15 cellular contexts compared by ENCODE assay signal in the genomic region with DNA sequence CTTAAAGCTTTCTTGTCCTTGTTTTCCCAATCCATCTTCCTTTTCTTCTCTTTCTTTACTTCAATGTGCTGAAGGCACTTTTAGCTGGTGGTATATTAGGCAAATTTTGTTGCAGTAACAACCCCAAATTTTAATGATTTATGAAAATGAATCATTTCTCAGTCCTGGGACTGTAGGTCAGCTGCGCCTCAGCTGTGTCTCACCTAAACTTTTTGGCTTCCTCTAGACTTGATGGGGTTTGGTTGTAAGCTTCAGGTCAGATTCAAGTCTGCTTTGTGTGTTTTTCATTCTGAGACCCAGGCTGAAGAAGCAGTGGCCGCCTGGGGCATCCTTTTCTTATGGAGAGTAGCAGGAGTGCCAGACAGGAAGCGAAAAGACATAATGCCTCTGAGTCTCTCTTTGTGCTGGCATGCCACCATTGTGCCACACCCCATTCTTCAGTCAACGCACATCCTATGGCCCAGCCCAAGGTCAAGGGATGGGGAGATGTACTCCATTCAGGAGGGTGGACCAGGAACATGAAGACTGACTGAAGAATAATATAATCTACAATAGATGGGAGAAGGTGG. TPM values are rescaled to one million over a fixed set of nuclear protein-coding genes. Genes with fewer than 3 reads are reported as not detected.
A peak's percentile ranks its signal among the peaks of the same experiment; 100 is the strongest.
DNase-seq lines count a peak whose midpoint lies in the region; ATAC-seq and TF ChIP-seq lines count a peak whose summit lies in the region.
"Had no signal": no experiment of that assay in that cellular context is flagged by ENCODE, and none has a peak within 500 bp of the region (broad histone marks: within the 10 kb centered on the region; RNA-seq: fewer than 3 reads in every experiment).

No MANE protein-coding gene starts in this region.

- CTCF ChIA-PET in PC-3 (lab: Charles Lee) = interaction anchor here (0.6 kb wide), 1 partner anchor 13 kb away, joined by 3 read pairs; no protein-coding TSS in a partner anchor

- peak overlapping the region in 4 of 6 donors; percentile 7 to 79 (median 50) for H3K27ac Mint-ChIP-seq in naive B cell
- H3K27ac Mint-ChIP-seq: activated naive CD4-positive, alpha-beta T cell treated with anti-CD3 and anti-CD28 coated beads for 36 hours had no signal

- intact Hi-C loops in PC-3 (cut with micrococcal nuclease) = no loop called here

- no peaks in the 10 kb centered on the region for H3K9me3 ChIP-seq in PC-3 (ENCODE audit: low read length)
- H3K9me3 ChIP-seq: pancreas had no signal

- H3K4me1 ChIP-seq in PC-3 (ENCODE audit: insufficient read depth, low read length) = peaks cover 4% of the 10 kb centered on the region; the same call in 1 of the 2 replicates
- H3K4me1 ChIP-seq: pancreas had no signal

- H3K4me2 ChIP-seq in PC-3 (ENCODE audit: low read length) = no peak overlapping the region

- H3K9me2 ChIP-seq in PC-3 (replicated peaks; ENCODE audit: low read length) = no peaks in the 10 kb centered on the region

- H3K4me3 ChIP-seq in PC-3 (ENCODE audit: low read length) = no peak overlapping the region
- H3K4me3 ChIP-seq: pancreas, skin epidermis had no signal

- H3K9me3 Mint-ChIP-seq in naive B cell = peaks cover 0 to 9% (median 0%) of the 10 kb centered on the region in 7 donors

- POLR2A ChIA-PET in PC-3 (lab: Charles Lee; ENCODE audit: unreplicated experiment) = no interaction called here

- H3F3A ChIP-seq in PC-3 (ENCODE audit: low read length, unreplicated experiment) = no peaks in the 10 kb centered on the region

- ATAC-seq in GM19025 (IDR thresholded peaks at IDR 0.05; ENCODE audit: low read depth, unreplicated experiment) = peak; percentile 41
- ATAC-seq in HG03097 (IDR thresholded peaks at IDR 0.05; ENCODE audit: low FRiP score, unreplicated experiment) = peak; percentile 41
- peak; percentile 46; the same call in 1 of the 2 replicates for ATAC-seq in PC-3
- ATAC-seq in naive B cell (ENCODE audit: low read depth in 2 of 2) = no peak
- ATAC-seq: pancreas had no signal

- DNase-seq in PC-3 (peak; percentile 23), naive B cell (no peak), DMS114 treated with DMSO at 0.1 percent for 48 hours (lab: John Stamatoyannopoulos, UW; ENCODE audit: unreplicated experiment) (no peak), NCI-H1092 (lab: John Stamatoyannopoulos, UW) (no peak), putamen (ENCODE audit: low spot score) (no peak)
- DNase-seq: activated naive CD4-positive, alpha-beta T cell treated with anti-CD3 and anti-CD28 coated beads for 36 hours; GDM1; NCI-H1417 treated with DMSO at 0.1 percent for 48 hours; NCI-H524 treated with DMSO at 0.1 percent for 48 hours; pancreas; SIG-M5 had no signal

- no peak for TF ChIP-seq CTCF in PC-3 (conservative IDR thresholded peaks at IDR 0.05; ENCODE audit: low read depth, low read length)

- H3K27me3 Mint-ChIP-seq in naive B cell = no peaks in the 10 kb centered on the region

- H3K9ac ChIP-seq in PC-3 (ENCODE audit: low read length) = no peak overlapping the region

- H4K20me1 ChIP-seq in PC-3 (ENCODE audit: low read length) = no peaks in the 10 kb centered on the region

- H3K79me2 ChIP-seq in PC-3 (ENCODE audit: low read length) = no peaks in the 10 kb centered on the region

- H3K36me3 ChIP-seq in PC-3 (ENCODE audit: low read depth, low read length) = no peaks in the 10 kb centered on the region
- H3K36me3 ChIP-seq: pancreas had no signal

- no peaks in the 10 kb centered on the region for H3K36me3 Mint-ChIP-seq in naive B cell
- H3K36me3 Mint-ChIP-seq: CD4-positive, CD25-positive, alpha-beta regulatory T cell had no signal

- H3K4me1 Mint-ChIP-seq in naive B cell = peaks cover 63 to 84% (median 66%) of the 10 kb centered on the region in 3 donors

- H3K27me3 ChIP-seq in PC-3 (ENCODE audit: low read length) = no peaks in the 10 kb centered on the region

- no peak overlapping the region for H2AFZ ChIP-seq in PC-3 (ENCODE audit: low read length)

- H3K27ac ChIP-seq in PC-3 (ENCODE audit: low read length) = no peak overlapping the region
- H3K27ac ChIP-seq: pancreas, skin epidermis had no signal

- H3K4me3 Mint-ChIP-seq in naive B cell = peak overlapping the region in 2 of 8 donors; percentile 13 to 69
- H3K4me3 Mint-ChIP-seq: activated naive CD4-positive, alpha-beta T cell treated with anti-CD3 and anti-CD28 coated beads for 36 hours; CD4-positive, CD25-positive, alpha-beta regulatory T cell had no signal

- BruUV-seq in PC-3 (replicated peaks; lab: Mats Ljungman, UMichigan) = no TSS peak

RNA-seq across cellular contexts. Expression of gene CD83, which starts 28.9 kb away (rescaled TPM):
- total RNA-seq in PC-3 (2014; rRNA removed) = 13.0 and 15.2 TPM in 2 replicates
- polyA plus RNA-seq in naive B cell (ENCODE audit: low read depth in 6 of 6) = 100 to 1,000 TPM in 4 of 6 donors, 10 to 100 TPM in 2; 57.0 to 622 (median 209) TPM

Comparison
In these comparisons a context has a peak if more than half of its experiments do, and no peak if none do; other contexts are left out.
1. ATAC-seq: peak in GM19025 (single experiment), HG03097 (single experiment) and PC-3 (single experiment); none in naive B cell (0 of 2).